19 cellular contexts compared by ENCODE assay signal in the genomic region with DNA sequence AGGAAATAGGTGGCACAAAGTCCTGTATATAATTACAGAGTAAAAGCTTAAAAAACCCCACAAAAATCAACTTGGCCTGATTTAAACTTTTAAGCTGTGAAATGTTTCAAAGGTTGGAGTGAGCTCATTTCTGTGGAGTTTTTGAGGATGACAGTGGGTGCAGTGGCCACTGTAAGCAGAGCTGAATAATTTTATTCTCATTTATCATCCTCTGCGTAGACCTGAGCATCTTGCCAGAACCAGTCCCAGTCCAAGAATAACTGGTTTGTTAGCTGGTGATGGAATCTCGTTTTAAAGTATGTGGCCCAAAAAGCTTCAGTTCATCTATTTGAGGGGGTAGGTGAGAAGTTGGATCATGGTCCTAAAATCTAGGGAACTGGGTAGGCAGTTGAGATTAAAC. TPM values are rescaled to one million over a fixed set of nuclear protein-coding genes. Genes with fewer than 3 reads are reported as not detected.
DNase-seq lines count a peak whose midpoint lies in the region; FAIRE-seq and TF ChIP-seq lines count a peak whose summit lies in the region.
"Had no signal": no experiment of that assay in that cellular context is flagged by ENCODE, and none has a peak within 500 bp of the region (broad histone marks: within the 10 kb centered on the region; RNA-seq: fewer than 3 reads in every experiment).

No MANE protein-coding gene starts in this region.

- POLR2A ChIA-PET in Caco-2 (lab: Charles Lee), result no interaction called here

- DNase-seq in cardiac muscle cell (ENCODE audit: low read depth in 1 of 2, low spot score in 1 of 2) (no peak), left ventricle myocardium inferior (no peak), astrocyte (ENCODE audit: low read depth) (peak; percentile 82), mesenchymal stem cell (no peak), Caco-2 (no peak)
- DNase-seq in effector CD4-positive, alpha-beta T cell, result no peak
- DNase-seq in activated CD4-positive, CD25-positive, alpha-beta regulatory T cell treated with anti-CD3 and anti-CD28 coated beads, Interleukin-2, amount 50 U/mL, for 72 hours, result no peak
- DNase-seq: 8988T; CD8-positive, alpha-beta T cell; COR-L47; DMS53; H7; IMR-90; KBM-7 had no signal

- H3K4me1 ChIP-seq in cardiac muscle cell (ENCODE audit: low read depth), result peaks cover 57% of the 10 kb centered on the region
- peaks cover 10% of the 10 kb centered on the region for H3K4me1 ChIP-seq in left ventricle myocardium inferior
- H3K4me1 ChIP-seq in astrocyte (ENCODE audit: insufficient read depth, low read length), result no peaks in the 10 kb centered on the region
- H3K4me1 ChIP-seq in mesenchymal stem cell (ENCODE audit: control insufficient read depth, insufficient read depth, low read depth, low read length), result peaks cover 6% of the 10 kb centered on the region
- H3K4me1 ChIP-seq in Caco-2, result no peaks in the 10 kb centered on the region

- H3K9me3 Mint-ChIP-seq in astrocyte (ENCODE audit: unreplicated experiment) (no peaks in the 10 kb centered on the region), Caco-2 (ENCODE audit: unreplicated experiment) (no peaks in the 10 kb centered on the region)
- H3K9me3 Mint-ChIP-seq: CD8-positive, alpha-beta T cell; GM23338 had no signal

- H3K4me2 ChIP-seq in astrocyte (ENCODE audit: low read length) (no peak overlapping the region), mesenchymal stem cell (ENCODE audit: low read length, poor library complexity, severe bottlenecking) (no peak overlapping the region)
- H3K4me2 ChIP-seq: GM23338 had no signal

- BruUV-seq in Caco-2 (replicated peaks; lab: Mats Ljungman, UMichigan), result no TSS peak

- no peaks in the 10 kb centered on the region for H3K79me2 ChIP-seq in astrocyte (ENCODE audit: insufficient read depth, low read length)

- H3K4me3 Mint-ChIP-seq in astrocyte (ENCODE audit: unreplicated experiment) (no peak overlapping the region), Caco-2 (ENCODE audit: unreplicated experiment) (no peak overlapping the region)
- H3K4me3 Mint-ChIP-seq: CD8-positive, alpha-beta T cell; GM23338 had no signal

- H3K27me3 Mint-ChIP-seq in astrocyte (ENCODE audit: low read depth, unreplicated experiment), result peaks cover 16% of the 10 kb centered on the region
- H3K27me3 Mint-ChIP-seq in Caco-2 (ENCODE audit: insufficient read depth, unreplicated experiment), result peaks cover 36% of the 10 kb centered on the region

- H2AFZ ChIP-seq in astrocyte (ENCODE audit: low read depth, low read length) (no peak overlapping the region), mesenchymal stem cell (ENCODE audit: low read depth, low read length) (no peak overlapping the region)
- H2AFZ ChIP-seq: GM23338 had no signal

- CTCF ChIA-PET in Caco-2 (lab: Charles Lee), result interaction anchor here (0.6 kb wide), 2 partner anchors 88 to 194 kb away, joined by 3 to 8 read pairs; no protein-coding TSS in a partner anchor

- no peak overlapping the region for H4K8ac ChIP-seq in mesenchymal stem cell (ENCODE audit: low read length)

- H3K36me3 Mint-ChIP-seq in astrocyte (ENCODE audit: low read depth, unreplicated experiment), result peaks cover 2% of the 10 kb centered on the region
- H3K36me3 Mint-ChIP-seq in Caco-2 (ENCODE audit: insufficient read depth, unreplicated experiment), result no peaks in the 10 kb centered on the region
- H3K36me3 Mint-ChIP-seq: CD14-positive monocyte; CD8-positive, alpha-beta T cell had no signal

- H3K27ac Mint-ChIP-seq in astrocyte (ENCODE audit: unreplicated experiment) (no peak overlapping the region), Caco-2 (ENCODE audit: unreplicated experiment) (no peak overlapping the region)
- H3K27ac Mint-ChIP-seq: CD14-positive monocyte; CD8-positive, alpha-beta T cell; GM23338 had no signal

- H3K36me3 ChIP-seq in cardiac muscle cell (peaks cover 3% of the 10 kb centered on the region), left ventricle myocardium inferior (no peaks in the 10 kb centered on the region), astrocyte (ENCODE audit: insufficient read depth, low read length) (no peaks in the 10 kb centered on the region), mesenchymal stem cell (ENCODE audit: control insufficient read depth in 1 of 2, insufficient read depth in 2 of 2, low read depth in 1 of 2, low read length in 2 of 2) (peaks cover 0 to 78% of the 10 kb centered on the region in 2 experiments), Caco-2 (ENCODE audit: control insufficient read depth, insufficient read depth, low read length) (no peaks in the 10 kb centered on the region)

- peak; percentile 56 for FAIRE-seq in astrocyte (lab: Jason Lieb, UNC)
- FAIRE-seq: GM12878, GM18507 had no signal

- H3K14ac ChIP-seq in mesenchymal stem cell (ENCODE audit: low read length in 2 of 2), result no peak overlapping the region

- no peak overlapping the region for H2BK5ac ChIP-seq in mesenchymal stem cell (ENCODE audit: low read depth, low read length, poor library complexity, severe bottlenecking)

- no peak overlapping the region for H4K91ac ChIP-seq in mesenchymal stem cell (ENCODE audit: low read length)

- no peak overlapping the region for H3K4ac ChIP-seq in mesenchymal stem cell (ENCODE audit: low read depth in 1 of 2, low read length in 2 of 2)

- H3K27me3 ChIP-seq in cardiac muscle cell (no peaks in the 10 kb centered on the region), left ventricle myocardium inferior (ENCODE audit: low read depth) (peaks cover 44% of the 10 kb centered on the region), astrocyte (ENCODE audit: insufficient read depth, low read length) (peaks cover 5% of the 10 kb centered on the region), mesenchymal stem cell (ENCODE audit: control insufficient read depth in 1 of 2, insufficient read depth in 1 of 2, low read length in 2 of 2) (peaks cover 0 to 38% of the 10 kb centered on the region in 2 experiments), Caco-2 (replicated peaks; ENCODE audit: control insufficient read depth, insufficient read depth, low read length) (no peaks in the 10 kb centered on the region)

- H3K9ac ChIP-seq in astrocyte (ENCODE audit: low read length), result no peak overlapping the region
- peak overlapping the region; percentile 90 for H3K9ac ChIP-seq in mesenchymal stem cell (ENCODE audit: low read length)

- H3K27ac ChIP-seq in cardiac muscle cell (no peak overlapping the region), left ventricle myocardium inferior (replicated peaks) (no peak overlapping the region), astrocyte (ENCODE audit: low read depth, low read length) (no peak overlapping the region), mesenchymal stem cell (ENCODE audit: low read length, poor library complexity, severe bottlenecking) (no peak overlapping the region)

- H4K20me1 ChIP-seq in astrocyte (ENCODE audit: insufficient read depth, low read length), result no peaks in the 10 kb centered on the region

- no peaks in the 10 kb centered on the region for H3K79me1 ChIP-seq in mesenchymal stem cell (replicated peaks; ENCODE audit: low read length, poor library complexity, severe bottlenecking)

- WGBS in mesenchymal stem cell, result 98% methylated on average over 2 of the region's 2 CpGs

- no peak overlapping the region for H3K18ac ChIP-seq in mesenchymal stem cell (ENCODE audit: low read depth in 1 of 2, low read length in 2 of 2)

- H2BK120ac ChIP-seq in mesenchymal stem cell (ENCODE audit: low read depth, low read length), result no peak overlapping the region

- no peak overlapping the region for H2AK5ac ChIP-seq in mesenchymal stem cell (ENCODE audit: low read length, severe bottlenecking)

- no peak overlapping the region for H2BK15ac ChIP-seq in mesenchymal stem cell (ENCODE audit: low read depth, poor library complexity, severe bottlenecking)

- H3K4me1 Mint-ChIP-seq in astrocyte (ENCODE audit: low read depth, unreplicated experiment) (no peaks in the 10 kb centered on the region), Caco-2 (ENCODE audit: low read depth, unreplicated experiment) (no peaks in the 10 kb centered on the region)
- H3K4me1 Mint-ChIP-seq: CD14-positive monocyte had no signal

- H3K4me3 ChIP-seq in cardiac muscle cell (peak overlapping the region; percentile 97), left ventricle myocardium inferior (no peak overlapping the region), astrocyte (ENCODE audit: insufficient read depth, low read depth, low read length) (no peak overlapping the region), mesenchymal stem cell (ENCODE audit: insufficient read depth in 1 of 2, low read depth in 1 of 2, low read length in 2 of 2) (peak overlapping the region in 1 of 2 experiments; percentile 91), Caco-2 (ENCODE audit: low read depth, low read length) (no peak overlapping the region)
- H3K4me3 ChIP-seq: GM12878, GM23338 had no signal

- intact Hi-C loops in left ventricle myocardium inferior (cut with micrococcal nuclease), result no loop called here
- intact Hi-C loops in Caco-2 (cut with micrococcal nuclease; ENCODE audit: unreplicated experiment), result loop anchor here (10.0 kb wide), 1 partner anchor 725 kb away; no protein-coding TSS in a partner anchor

- TF ChIP-seq CTCF in cardiac muscle cell (IDR thresholded peaks at IDR 0.05; ENCODE audit: low read depth, low read length), result no peak
- TF ChIP-seq CTCF in left ventricle myocardium inferior (IDR thresholded peaks at IDR 0.05; ENCODE audit: borderline replicate concordance), result no peak
- no peak for TF ChIP-seq CTCF in astrocyte (IDR thresholded peaks at IDR 0.05; ENCODE audit: insufficient read depth, low read depth, low read length)
- no peak for TF ChIP-seq CTCF in Caco-2 (IDR thresholded peaks at IDR 0.05; ENCODE audit: insufficient read depth in 1 of 2, low read depth in 1 of 2, low read length in 1 of 2, severe bottlenecking in 1 of 2, unreplicated experiment in 1 of 2)

- H3K23ac ChIP-seq in mesenchymal stem cell (ENCODE audit: low read length in 2 of 2), result no peak overlapping the region

- H2BK12ac ChIP-seq in mesenchymal stem cell (ENCODE audit: low read length in 2 of 2), result no peak overlapping the region

- H3K9me3 ChIP-seq in cardiac muscle cell (ENCODE audit: low read depth) (no peaks in the 10 kb centered on the region), left ventricle myocardium inferior (replicated peaks) (no peaks in the 10 kb centered on the region), astrocyte (ENCODE audit: insufficient read depth, low read depth, low read length) (no peaks in the 10 kb centered on the region), mesenchymal stem cell (ENCODE audit: control insufficient read depth, low read length) (no peaks in the 10 kb centered on the region), Caco-2 (no peaks in the 10 kb centered on the region)

RNA-seq across cellular contexts. Expression of a gene that starts 4.4 kb away (rescaled TPM):
- total RNA-seq in cardiac muscle cell, result 55.1 and 138 TPM in 2 replicates
- polyA plus RNA-seq in cardiac muscle cell, result 53.6 and 95.3 TPM in 2 replicates
- total RNA-seq in left ventricle myocardium inferior, result 2.9 TPM
- 2.1 and 4.4 TPM in 2 replicates for total RNA-seq in astrocyte
- 1.4 TPM for polyA plus RNA-seq in mesenchymal stem cell (2013, experiment 1 of 2)
- polyA plus RNA-seq in mesenchymal stem cell (2013, experiment 2 of 2), result 1.5 TPM
- total RNA-seq in Caco-2 (2022), result not detected in 2 replicates
- total RNA-seq: CD8-positive, alpha-beta T cell; GM12878; HT-29 had no signal
- polyA plus RNA-seq: CD14-positive monocyte had no signal

Comparison
In these comparisons a context has a peak if more than half of its experiments do, and no peak if none do; other contexts are left out.
1. RNA of a gene that starts 4.4 kb away (total RNA-seq): 55.1 to 138 TPM in cardiac muscle cell; 2.1 to 4.4 TPM in astrocyte, 2.9 TPM in left ventricle myocardium inferior (single experiment) and not detected in Caco-2; every median in the first group is over 10 times any median in the second.